25 cellular contexts compared by ENCODE assay signal in the genomic region with DNA sequence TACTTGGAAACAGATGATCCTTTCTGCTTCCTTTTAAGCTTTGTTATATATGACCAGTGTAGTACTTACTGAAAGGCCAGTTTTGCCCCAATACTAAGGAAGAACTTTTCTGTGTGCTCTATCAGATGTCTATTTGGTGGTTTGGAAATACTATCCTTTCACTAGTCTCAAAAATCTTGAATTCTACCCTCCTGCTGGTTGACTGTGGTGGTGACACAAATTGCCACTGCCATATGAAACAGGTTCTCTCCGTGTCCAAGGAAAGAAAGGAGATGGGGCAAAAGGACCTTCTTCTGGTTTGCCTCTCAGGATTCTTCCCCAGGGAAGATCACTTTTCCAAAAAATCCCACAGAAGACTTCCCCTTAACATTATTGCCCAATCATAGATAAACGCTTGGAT. TPM values are rescaled to one million over a fixed set of nuclear protein-coding genes. Genes with fewer than 3 reads are reported as not detected.
DNase-seq lines count a peak whose midpoint lies in the region; ATAC-seq, FAIRE-seq and TF ChIP-seq lines count a peak whose summit lies in the region.
"Had no signal": no experiment of that assay in that cellular context is flagged by ENCODE, and none has a peak within 500 bp of the region (broad histone marks: within the 10 kb centered on the region; RNA-seq: fewer than 3 reads in every experiment).

No MANE protein-coding gene starts in this region.

- H3K4me3 ChIP-seq in GM23338 (no peak overlapping the region), HCT116 (replicated peaks in 1 of 2; ENCODE audit: low read depth in 1 of 2, low read length in 2 of 2) (no peak overlapping the region), cardiac fibroblast (replicated peaks in 1 of 2; ENCODE audit: low read depth in 2 of 2, low read length in 2 of 2) (no peak overlapping the region)

- no peaks in the 10 kb centered on the region for H3K9me3 ChIP-seq in HCT116 (ENCODE audit: control insufficient read depth in 1 of 2, insufficient read depth in 1 of 2, low read depth in 1 of 2, low read length in 2 of 2)
- H3K9me3 ChIP-seq: BE2C had no signal

- POLR2A ChIA-PET in HCT116 (lab: Charles Lee) = no interaction called here

- TF ChIP-seq RAD21 in HCT116 (IDR thresholded peaks at IDR 0.05; ENCODE audit: low read depth) = no peak

- no peak overlapping the region for H2AFZ ChIP-seq in GM23338
- no peak overlapping the region for H2AFZ ChIP-seq in HCT116 (ENCODE audit: low read depth, low read length, poor library complexity, severe bottlenecking)

- H3K9me2 ChIP-seq in GM23338 (ENCODE audit: insufficient read depth) (no peaks in the 10 kb centered on the region), HCT116 (ENCODE audit: insufficient read depth) (no peaks in the 10 kb centered on the region)

- H3K27ac ChIP-seq in GM23338 (ENCODE audit: low read depth) (no peak overlapping the region), HCT116 (ENCODE audit: low read depth, low read length) (no peak overlapping the region)
- H3K27ac ChIP-seq: HL-60 had no signal

- H3K79me2 ChIP-seq in GM23338 (replicated peaks; ENCODE audit: insufficient read depth) = no peaks in the 10 kb centered on the region
- H3K79me2 ChIP-seq in HCT116 (ENCODE audit: insufficient read depth, low read length) = no peaks in the 10 kb centered on the region

- H3F3A ChIP-seq in GM23338 (replicated peaks; ENCODE audit: low read depth) = no peaks in the 10 kb centered on the region

- RAD21 ChIA-PET in HCT116 (lab: Charles Lee; ENCODE audit: low non-redundant PET in 1 of 2, low total read pairs in 2 of 2, uncharacterized antibody in 2 of 2, unreplicated experiment in 2 of 2) = no interaction called here

- no peaks in the 10 kb centered on the region for H3K27me3 Mint-ChIP-seq in GM23338 (ENCODE audit: insufficient read depth, low read depth, poor library complexity)
- H3K27me3 Mint-ChIP-seq in glutamatergic neuron (ENCODE audit: unreplicated experiment) = no peaks in the 10 kb centered on the region

- no peak overlapping the region for H3K9ac ChIP-seq in HCT116 (ENCODE audit: low read length)

- H4K20me1 ChIP-seq in GM23338 (replicated peaks; ENCODE audit: insufficient read depth) (no peaks in the 10 kb centered on the region), HCT116 (ENCODE audit: insufficient read depth) (no peaks in the 10 kb centered on the region)

- no peak for FAIRE-seq in urothelium cell line (lab: Jason Lieb, UNC)
- FAIRE-seq: A204.1, GM12892 had no signal

- no peak for TF ChIP-seq POLR2A in HCT116 (IDR thresholded peaks at IDR 0.05; ENCODE audit: borderline replicate concordance, extremely low read depth, insufficient read depth, insufficient read length)

- H3K4me2 ChIP-seq in GM23338 (no peak overlapping the region), HCT116 (ENCODE audit: low read length) (no peak overlapping the region)

- H3K27me3 ChIP-seq in GM23338 (ENCODE audit: insufficient read depth) (no peaks in the 10 kb centered on the region), HCT116 (ENCODE audit: insufficient read depth, low read length) (no peaks in the 10 kb centered on the region)
- H3K27me3 ChIP-seq: BE2C had no signal

- BruUV-seq in HCT116 (replicated peaks; lab: Mats Ljungman, UMichigan) = no TSS peak

- DNase-seq in GM23338 (ENCODE audit: low spot score) (peak; percentile 30), HCT116 (ENCODE audit: low read depth, low spot score) (no peak), cardiac fibroblast (ENCODE audit: low read depth in 2 of 2) (no peak), glutamatergic neuron (no peak), urothelium cell line (ENCODE audit: low spot score) (no peak), DMS53 (lab: John Stamatoyannopoulos, UW) (no peak), NCI-H69 (lab: John Stamatoyannopoulos, UW) (no peak)
- DNase-seq: ACHN; BE2C; C1 segment of cervical spinal cord; CD4-positive, CD25-positive, alpha-beta regulatory T cell; CD8-positive, alpha-beta memory T cell; COR-L47; DMS 273 treated with DMSO at 0.1 percent for 48 hours; GDM1; HCEC 1CT; Karpas-422; KBM-7 had no signal

- no peak overlapping the region for H3K27ac Mint-ChIP-seq in GM23338
- no peak overlapping the region for H3K27ac Mint-ChIP-seq in glutamatergic neuron (ENCODE audit: unreplicated experiment)
- H3K27ac Mint-ChIP-seq: CD8-positive, alpha-beta memory T cell had no signal

- CTCF ChIA-PET in HCT116 (lab: Charles Lee) = interaction anchor here (1.0 kb wide), 1 partner anchor 148 kb away, joined by 3 read pairs; no protein-coding TSS in a partner anchor

- H3K4me1 Mint-ChIP-seq in GM23338 (0 out of 3 replicates have a peak, but pooled peaks cover under 1% of the 10 kb centered on the region), glutamatergic neuron (ENCODE audit: low read depth, unreplicated experiment) (no peaks in the 10 kb centered on the region)
- H3K4me1 Mint-ChIP-seq: CD4-positive, CD25-positive, alpha-beta regulatory T cell; CD8-positive, alpha-beta memory T cell; IgD-negative memory B cell had no signal

- TF ChIP-seq CTCF in GM23338 (conservative IDR thresholded peaks at IDR 0.05; ENCODE audit: low read depth in 2 of 2) = peak in 1 of 2 experiments; percentile 33; a peak in 2 of 4 replicates
- TF ChIP-seq CTCF in HCT116 (IDR thresholded peaks at IDR 0.05 in 2 of 3, conservative IDR thresholded peaks at IDR 0.05 in 1 of 3; ENCODE audit: borderline replicate concordance in 1 of 3, insufficient read depth in 1 of 3, low read depth in 2 of 3, low read length in 2 of 3) = peak in 2 of 3 experiments; percentile 18 to 20; a peak in 3 of 6 replicates
- peak; percentile 1 for TF ChIP-seq CTCF in cardiac fibroblast (IDR thresholded peaks at IDR 0.05; ENCODE audit: low read depth, low read length)
- TF ChIP-seq CTCF in glutamatergic neuron (IDR thresholded peaks at IDR 0.05; ENCODE audit: partially characterized antibody, unreplicated experiment) = peak; percentile 42

- H3K36me3 Mint-ChIP-seq in GM23338 (ENCODE audit: low read depth) (no peaks in the 10 kb centered on the region), glutamatergic neuron (ENCODE audit: unreplicated experiment) (no peaks in the 10 kb centered on the region)
- H3K36me3 Mint-ChIP-seq: CD4-positive, CD25-positive, alpha-beta regulatory T cell had no signal

- H3K9me3 Mint-ChIP-seq in GM23338 = 0 out of 3 replicates have a peak, but pooled peaks cover 3% of the 10 kb centered on the region
- H3K9me3 Mint-ChIP-seq in glutamatergic neuron (ENCODE audit: unreplicated experiment) = no peaks in the 10 kb centered on the region

- no peaks in the 10 kb centered on the region for H3K4me1 ChIP-seq in GM23338 (ENCODE audit: insufficient read depth)
- H3K4me1 ChIP-seq in HCT116 (ENCODE audit: control insufficient read depth in 1 of 2, insufficient read depth in 2 of 2, low read length in 2 of 2) = no peaks in the 10 kb centered on the region
- H3K4me1 ChIP-seq: BE2C had no signal

- intact Hi-C loops in HCT116 (cut with micrococcal nuclease) = no loop called here

- ATAC-seq in GM23338 (no peak), HCT116 (no peak), GM18867 (IDR thresholded peaks at IDR 0.05; ENCODE audit: unreplicated experiment) (no peak)

- no peaks in the 10 kb centered on the region for H3K36me3 ChIP-seq in GM23338 (ENCODE audit: insufficient read depth)
- no peaks in the 10 kb centered on the region for H3K36me3 ChIP-seq in HCT116 (ENCODE audit: control insufficient read depth in 1 of 2, insufficient read depth in 2 of 2, low read length in 2 of 2)
- H3K36me3 ChIP-seq: BE2C had no signal

- H3K4me3 Mint-ChIP-seq in GM23338 (no peak overlapping the region), glutamatergic neuron (ENCODE audit: unreplicated experiment) (no peak overlapping the region)
- H3K4me3 Mint-ChIP-seq: CD4-positive, CD25-positive, alpha-beta regulatory T cell; CD8-positive, alpha-beta memory T cell; IgD-negative memory B cell had no signal

TF ChIP-seq in GM23338, 12 proteins besides CTCF, POLR2A, EP300 and RAD21 (continues in another document):
- no peak for TF ChIP-seq STAT1 (IDR thresholded peaks at IDR 0.05; ENCODE audit: unreplicated experiment)
- TF ChIP-seq ZNF114 (CRISPR knock-in tag; IDR thresholded peaks at IDR 0.05) = no peak
- no peak for TF ChIP-seq CREB1 (CRISPR knock-in tag; IDR thresholded peaks at IDR 0.05; ENCODE audit: low read depth)
- no peak for TF ChIP-seq POLR2AphosphoS5 (IDR thresholded peaks at IDR 0.05; ENCODE audit: low read depth)

TF ChIP-seq in HCT116, 20 proteins besides CTCF, POLR2A, EP300 and RAD21 (continues in another document):
- TF ChIP-seq POLR2AphosphoS5 (IDR thresholded peaks at IDR 0.05; ENCODE audit: low read depth, low read length) (no peak), JUND (IDR thresholded peaks at IDR 0.05) (no peak), ELF1 (IDR thresholded peaks at IDR 0.05; ENCODE audit: borderline replicate concordance, low read depth) (no peak), ATF3 (IDR thresholded peaks at IDR 0.05) (no peak)

RNA-seq across cellular contexts. Expression of gene GJE1, which starts 6.2 kb away (rescaled TPM):
- not detected in 2 replicates for total RNA-seq in GM23338 (2014; rRNA removed; shearing (Covaris generic))
- polyA plus RNA-seq in GM23338 (2016; fragmentation: Nextera tagmentation; extraction: Ambion mirVana) = not detected in 2 replicates
- total RNA-seq in HCT116 (2021; ENCODE audit: unreplicated experiment) = not detected
- polyA plus RNA-seq in HCT116 (2012) = not detected in 2 replicates
- not detected for total RNA-seq in glutamatergic neuron (ENCODE audit: unreplicated experiment)
- total RNA-seq: CD4-positive, CD25-positive, alpha-beta regulatory T cell; CD8-positive, alpha-beta memory T cell; H4; HT1080 had no signal
- polyA plus RNA-seq: CD4-positive, CD25-positive, alpha-beta regulatory T cell; CD8-positive, alpha-beta memory T cell; IgD-negative memory B cell had no signal

RNA-seq across cellular contexts. Expression of gene NMBR, which starts 8.0 kb away (rescaled TPM):
- total RNA-seq in GM23338 (2014; rRNA removed; shearing (Covaris generic)) = not detected in 2 replicates
- polyA plus RNA-seq in GM23338 (2016; fragmentation: Nextera tagmentation; extraction: Ambion mirVana) = not detected in 2 replicates
- not detected for total RNA-seq in HCT116 (2021; ENCODE audit: unreplicated experiment)
- polyA plus RNA-seq in HCT116 (2012) = 0.04 and 0.11 TPM in 2 replicates
- total RNA-seq in glutamatergic neuron (ENCODE audit: unreplicated experiment) = not detected
- total RNA-seq: CD4-positive, CD25-positive, alpha-beta regulatory T cell; CD8-positive, alpha-beta memory T cell; H4; HT1080 had no signal
- polyA plus RNA-seq: CD4-positive, CD25-positive, alpha-beta regulatory T cell; CD8-positive, alpha-beta memory T cell; IgD-negative memory B cell had no signal

RNA-seq across cellular contexts. Expression of gene VTA1, which starts 8.2 kb away (rescaled TPM):
- total RNA-seq in GM23338 (2014; rRNA removed; shearing (Covaris generic)) = 102 and 109 TPM in 2 replicates
- polyA plus RNA-seq in GM23338 (2016; fragmentation: Nextera tagmentation; extraction: Ambion mirVana) = 88.5 and 104 TPM in 2 replicates
- total RNA-seq in HCT116 (2021; ENCODE audit: unreplicated experiment) (67.8 TPM), glutamatergic neuron (ENCODE audit: unreplicated experiment) (34.0 TPM)
- 25.7 and 39.0 TPM in 2 replicates for polyA plus RNA-seq in HCT116 (2012)
